ENCODE assay signal across 26 cellular contexts in the genomic region with DNA sequence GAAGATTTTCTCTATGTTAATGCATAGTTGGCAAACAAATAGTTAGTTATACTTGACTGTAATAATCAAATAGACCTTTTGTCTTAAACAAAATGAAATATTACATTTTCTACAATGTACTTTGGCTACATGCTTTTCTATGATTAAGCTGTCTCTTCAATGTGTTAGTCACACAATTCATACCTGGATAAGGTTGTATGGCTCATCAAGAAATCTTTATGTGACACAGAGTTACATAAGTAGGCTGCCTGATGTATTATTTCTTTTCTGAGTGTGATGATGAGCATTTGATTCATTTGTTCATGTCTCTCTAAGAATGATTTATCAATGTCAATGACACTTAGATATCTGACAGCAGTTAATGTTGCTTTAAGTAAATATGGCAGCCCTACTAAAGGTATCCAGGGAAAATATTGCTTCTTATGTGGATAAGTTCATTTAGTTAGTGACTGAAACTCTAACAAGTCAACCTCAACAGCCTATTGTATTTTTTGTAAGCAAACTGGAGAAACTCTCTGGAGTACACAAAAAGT.
"Had no signal": no experiment of that assay in that cellular context is flagged by ENCODE, and none has a peak within 500 bp of the region (broad histone marks: within the 10 kb centered on the region; RNA-seq: fewer than 3 reads in every experiment).

No MANE protein-coding gene starts in this region.

- H3K4me3 Mint-ChIP-seq: effector memory CD8-positive, alpha-beta T cell; mesothelial cell of epicardium; naive B cell; natural killer cell treated with Interleukin-12 subunit alpha and Interleukin-12 subunit beta and Interleukin-15 and Interleukin-18, amount 100 ng/mL, for 72 hours; stimulated activated effector memory CD8-positive, alpha-beta T cell treated with anti-CD3 and anti-CD28 coated beads, Interleukin-12 subunit alpha, Interleukin-12 subunit beta, amount 100 ng/mL, for 72 hours had no signal

- H3K27me3 Mint-ChIP-seq: effector memory CD8-positive, alpha-beta T cell; naive B cell; natural killer cell treated with Interleukin-12 subunit alpha and Interleukin-12 subunit beta and Interleukin-15 and Interleukin-18, amount 100 ng/mL, for 72 hours had no signal

- H3K27me3 ChIP-seq: esophagus muscularis mucosa, ovary, sigmoid colon, stomach, tibial nerve, upper lobe of left lung had no signal

- H3K4me1 Mint-ChIP-seq: mesothelial cell of epicardium; naive B cell; stimulated activated effector memory CD8-positive, alpha-beta T cell treated with anti-CD3 and anti-CD28 coated beads, Interleukin-12 subunit alpha, Interleukin-12 subunit beta, amount 100 ng/mL, for 72 hours had no signal

- DNase-seq: central memory CD4-positive, alpha-beta T cell; effector memory CD8-positive, alpha-beta T cell; foreskin melanocyte; head of caudate nucleus; kidney; mesenchymal stem cell; mucosa of descending colon; naive B cell; nucleus accumbens; ovary; posterior cingulate gyrus; psoas muscle; sigmoid colon; stimulated activated CD4-positive, alpha-beta T cell treated with anti-CD3 and anti-CD28 coated beads, Interleukin-2, amount 100 ng/mL, for 24 hours; stimulated activated CD4-positive, alpha-beta T cell treated with anti-CD3 and anti-CD28 coated beads, Interleukin-4, amount 100 ng/mL, for 24 hours; stimulated activated naive CD4-positive, alpha-beta T cell treated with Interleukin-2 at 50 U/mL for 16 hours; stomach; upper lobe of left lung had no signal

- H3K9me3 Mint-ChIP-seq: mesothelial cell of epicardium had no signal

- H3K4me3 ChIP-seq: coronary artery, esophagus muscularis mucosa, lung, mucosa of descending colon, ovary, psoas muscle, sigmoid colon, stomach, thoracic aorta, tibial nerve, upper lobe of left lung had no signal

- H3K36me3 Mint-ChIP-seq: mesothelial cell of epicardium; naive B cell; natural killer cell treated with Interleukin-12 subunit alpha and Interleukin-12 subunit beta and Interleukin-15 and Interleukin-18, amount 100 ng/mL, for 72 hours; stimulated activated effector memory CD8-positive, alpha-beta T cell treated with anti-CD3 and anti-CD28 coated beads, Interleukin-12 subunit alpha, Interleukin-12 subunit beta, amount 100 ng/mL, for 72 hours had no signal

- H3K27ac ChIP-seq: coronary artery, esophagus muscularis mucosa, ovary, psoas muscle, sigmoid colon, stomach, thoracic aorta, tibial nerve, upper lobe of left lung had no signal

- H3K36me3 ChIP-seq: esophagus muscularis mucosa, ovary, sigmoid colon, stomach, thoracic aorta, tibial nerve, upper lobe of left lung had no signal

- H3K9me3 ChIP-seq: esophagus muscularis mucosa, mucosa of descending colon, ovary, psoas muscle, sigmoid colon, stomach, thoracic aorta, tibial nerve, upper lobe of left lung had no signal

- H3K4me1 ChIP-seq: esophagus muscularis mucosa, psoas muscle, sigmoid colon, stomach, upper lobe of left lung had no signal

- H3K27ac Mint-ChIP-seq: effector memory CD8-positive, alpha-beta T cell; mesothelial cell of epicardium; naive B cell; natural killer cell treated with Interleukin-12 subunit alpha and Interleukin-12 subunit beta and Interleukin-15 and Interleukin-18, amount 100 ng/mL, for 72 hours; stimulated activated effector memory CD8-positive, alpha-beta T cell treated with anti-CD3 and anti-CD28 coated beads, Interleukin-12 subunit alpha, Interleukin-12 subunit beta, amount 100 ng/mL, for 72 hours had no signal
